In the genomic region with DNA sequence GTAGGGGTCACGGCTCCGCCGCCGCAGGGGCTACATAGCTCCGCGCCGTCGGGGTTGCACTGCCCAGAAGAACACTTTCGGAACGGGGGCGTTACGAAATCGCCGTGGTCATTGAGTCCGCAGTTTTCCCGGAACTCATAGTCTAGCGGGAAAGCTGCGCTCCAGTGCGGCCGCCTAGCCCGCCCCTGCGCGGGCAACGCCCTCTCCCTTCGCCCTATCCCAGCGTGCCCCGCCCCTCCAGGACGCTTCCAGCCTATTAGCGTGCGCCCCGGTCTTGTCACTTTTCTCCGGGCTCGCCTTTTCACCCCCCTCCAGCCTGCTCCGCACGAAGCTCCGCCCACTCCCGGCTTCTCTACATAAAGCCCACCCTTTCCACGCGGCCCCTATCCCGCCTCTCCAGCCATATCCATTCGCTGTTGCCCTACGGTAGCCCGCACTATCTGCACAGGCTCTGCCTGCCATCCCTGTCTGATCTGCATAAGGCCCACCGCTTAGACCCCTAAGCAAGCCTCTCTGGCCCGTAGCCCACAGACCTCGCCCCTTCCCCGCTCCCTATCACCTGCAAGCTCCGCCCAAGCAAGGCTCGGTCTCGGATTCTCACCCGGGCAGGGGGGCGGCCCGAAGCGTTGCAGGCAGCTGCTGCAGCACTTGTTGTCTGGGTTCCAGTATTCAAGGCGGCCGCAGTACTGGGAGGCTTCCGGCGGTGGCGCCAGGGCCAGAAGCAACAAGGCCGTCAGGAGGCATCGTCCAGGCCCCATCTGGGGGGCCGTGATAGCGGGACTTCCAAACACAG, we compare ENCODE assay signal across 1 cellular context.
A peak's percentile ranks its signal among the peaks of the same experiment; 100 is the strongest.
TF ChIP-seq lines count a peak whose summit lies in the region.

No MANE protein-coding gene starts in this region.

TF ChIP-seq in HepG2, 621 proteins besides CTCF, POLR2A, EP300 and RAD21 (continued from another document and continues in another):
- TF ChIP-seq ZBTB46 (CRISPR knock-in tag; IDR thresholded peaks at IDR 0.05; ENCODE audit: borderline replicate concordance) (no peak), PAWR (CRISPR knock-in tag; IDR thresholded peaks at IDR 0.05; ENCODE audit: borderline replicate concordance) (no peak), PHF8 (CRISPR knock-in tag; IDR thresholded peaks at IDR 0.05) (peak; percentile 73), ZNF605 (CRISPR knock-in tag; IDR thresholded peaks at IDR 0.05) (peak; percentile 79), BRD4 (CRISPR knock-in tag; IDR thresholded peaks at IDR 0.05) (no peak), CHD4 (IDR thresholded peaks at IDR 0.05; ENCODE audit: borderline replicate concordance, low read length) (no peak), ARHGAP35 (CRISPR knock-in tag; IDR thresholded peaks at IDR 0.05; ENCODE audit: borderline replicate concordance) (peak; percentile 77; the same call in 1 of the 2 replicates), HNRNPL (IDR thresholded peaks at IDR 0.05; ENCODE audit: low read depth, low read length) (no peak), ZSCAN30 (CRISPR knock-in tag; IDR thresholded peaks at IDR 0.05) (no peak), ZNF354B (CRISPR knock-in tag; IDR thresholded peaks at IDR 0.05) (no peak), BRCA1 (CRISPR knock-in tag; IDR thresholded peaks at IDR 0.05) (no peak), ZNF7 (CRISPR knock-in tag; IDR thresholded peaks at IDR 0.05) (no peak), TARDBP (CRISPR knock-in tag; IDR thresholded peaks at IDR 0.05) (0 out of 2 replicates have a peak, but pooled peaks have one; percentile 41), CHD2 (IDR thresholded peaks at IDR 0.05; ENCODE audit: low read depth, low read length) (no peak), PLRG1 (conservative IDR thresholded peaks at IDR 0.05) (no peak), KDM3A (CRISPR knock-in tag; IDR thresholded peaks at IDR 0.05; ENCODE audit: low read depth) (no peak), AKNA (CRISPR knock-in tag; IDR thresholded peaks at IDR 0.05; ENCODE audit: borderline replicate concordance) (no peak), ZZZ3 (CRISPR knock-in tag; IDR thresholded peaks at IDR 0.05; ENCODE audit: borderline replicate concordance) (peak; percentile 55; the same call in 1 of the 2 replicates), SMYD3 (CRISPR knock-in tag; IDR thresholded peaks at IDR 0.05) (peak; percentile 59; the same call in 1 of the 2 replicates), WIZ (CRISPR knock-in tag; IDR thresholded peaks at IDR 0.05) (no peak), ZEB1 (IDR thresholded peaks at IDR 0.05; ENCODE audit: insufficient replicate concordance, low read depth) (peak; percentile 81), ZNF597 (CRISPR knock-in tag; IDR thresholded peaks at IDR 0.05) (no peak), CREM (IDR thresholded peaks at IDR 0.05) (peak; percentile 47), CREM (CRISPR knock-in tag; IDR thresholded peaks at IDR 0.05) (no peak), FOXP1 (IDR thresholded peaks at IDR 0.05) (no peak), FOXP1 (CRISPR knock-in tag; IDR thresholded peaks at IDR 0.05) (no peak), DR1 (CRISPR knock-in tag; IDR thresholded peaks at IDR 0.05) (peak; percentile 96), ZNF30 (CRISPR knock-in tag; IDR thresholded peaks at IDR 0.05) (no peak), ZNF720 (CRISPR knock-in tag; IDR thresholded peaks at IDR 0.05) (no peak), SMARCC2 (IDR thresholded peaks at IDR 0.05) (no peak), CAMTA2 (CRISPR knock-in tag; IDR thresholded peaks at IDR 0.05; ENCODE audit: borderline replicate concordance) (0 out of 2 replicates have a peak, but pooled peaks have one; percentile 73), GTF3A (CRISPR knock-in tag; conservative IDR thresholded peaks at IDR 0.05) (no peak), KAT8 (CRISPR knock-in tag; IDR thresholded peaks at IDR 0.05) (peak; percentile 42), CHCHD3 (CRISPR knock-in tag; IDR thresholded peaks at IDR 0.05) (no peak), NR2C2 (CRISPR knock-in tag; IDR thresholded peaks at IDR 0.05; ENCODE audit: borderline replicate concordance) (no peak), ZNF530 (CRISPR knock-in tag; IDR thresholded peaks at IDR 0.05; ENCODE audit: low read depth) (no peak), DNMT3B (CRISPR knock-in tag; conservative IDR thresholded peaks at IDR 0.05) (0 out of 2 replicates have a peak, but pooled peaks have one; percentile 41), FOXO1 (CRISPR knock-in tag; IDR thresholded peaks at IDR 0.05) (peak; percentile 70; the same call in 1 of the 2 replicates)
- TF ChIP-seq, protein P1, sequence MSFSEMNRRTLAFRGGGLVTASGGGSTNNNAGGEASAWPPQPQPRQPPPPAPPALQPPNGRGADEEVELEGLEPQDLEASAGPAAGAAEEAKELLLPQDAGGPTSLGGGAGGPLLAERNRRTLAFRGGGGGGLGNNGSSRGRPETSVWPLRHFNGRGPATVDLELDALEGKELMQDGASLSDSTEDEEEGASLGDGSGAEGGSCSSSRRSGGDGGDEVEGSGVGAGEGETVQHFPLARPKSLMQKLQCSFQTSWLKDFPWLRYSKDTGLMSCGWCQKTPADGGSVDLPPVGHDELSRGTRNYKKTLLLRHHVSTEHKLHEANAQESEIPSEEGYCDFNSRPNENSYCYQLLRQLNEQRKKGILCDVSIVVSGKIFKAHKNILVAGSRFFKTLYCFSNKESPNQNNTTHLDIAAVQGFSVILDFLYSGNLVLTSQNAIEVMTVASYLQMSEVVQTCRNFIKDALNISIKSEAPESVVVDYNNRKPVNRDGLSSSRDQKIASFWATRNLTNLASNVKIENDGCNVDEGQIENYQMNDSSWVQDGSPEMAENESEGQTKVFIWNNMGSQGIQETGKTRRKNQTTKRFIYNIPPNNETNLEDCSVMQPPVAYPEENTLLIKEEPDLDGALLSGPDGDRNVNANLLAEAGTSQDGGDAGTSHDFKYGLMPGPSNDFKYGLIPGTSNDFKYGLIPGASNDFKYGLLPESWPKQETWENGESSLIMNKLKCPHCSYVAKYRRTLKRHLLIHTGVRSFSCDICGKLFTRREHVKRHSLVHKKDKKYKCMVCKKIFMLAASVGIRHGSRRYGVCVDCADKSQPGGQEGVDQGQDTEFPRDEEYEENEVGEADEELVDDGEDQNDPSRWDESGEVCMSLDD (CRISPR knock-in tag; IDR thresholded peaks at IDR 0.05; ENCODE audit: borderline replicate concordance): no peak
- TF ChIP-seq, protein P2, sequence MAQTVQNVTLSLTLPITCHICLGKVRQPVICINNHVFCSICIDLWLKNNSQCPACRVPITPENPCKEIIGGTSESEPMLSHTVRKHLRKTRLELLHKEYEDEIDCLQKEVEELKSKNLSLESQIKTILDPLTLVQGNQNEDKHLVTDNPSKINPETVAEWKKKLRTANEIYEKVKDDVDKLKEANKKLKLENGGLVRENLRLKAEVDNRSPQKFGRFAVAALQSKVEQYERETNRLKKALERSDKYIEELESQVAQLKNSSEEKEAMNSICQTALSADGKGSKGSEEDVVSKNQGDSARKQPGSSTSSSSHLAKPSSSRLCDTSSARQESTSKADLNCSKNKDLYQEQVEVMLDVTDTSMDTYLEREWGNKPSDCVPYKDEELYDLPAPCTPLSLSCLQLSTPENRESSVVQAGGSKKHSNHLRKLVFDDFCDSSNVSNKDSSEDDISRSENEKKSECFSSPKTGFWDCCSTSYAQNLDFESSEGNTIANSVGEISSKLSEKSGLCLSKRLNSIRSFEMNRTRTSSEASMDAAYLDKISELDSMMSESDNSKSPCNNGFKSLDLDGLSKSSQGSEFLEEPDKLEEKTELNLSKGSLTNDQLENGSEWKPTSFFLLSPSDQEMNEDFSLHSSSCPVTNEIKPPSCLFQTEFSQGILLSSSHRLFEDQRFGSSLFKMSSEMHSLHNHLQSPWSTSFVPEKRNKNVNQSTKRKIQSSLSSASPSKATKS (CRISPR knock-in tag; IDR thresholded peaks at IDR 0.05): no peak
- TF ChIP-seq, protein P3, sequence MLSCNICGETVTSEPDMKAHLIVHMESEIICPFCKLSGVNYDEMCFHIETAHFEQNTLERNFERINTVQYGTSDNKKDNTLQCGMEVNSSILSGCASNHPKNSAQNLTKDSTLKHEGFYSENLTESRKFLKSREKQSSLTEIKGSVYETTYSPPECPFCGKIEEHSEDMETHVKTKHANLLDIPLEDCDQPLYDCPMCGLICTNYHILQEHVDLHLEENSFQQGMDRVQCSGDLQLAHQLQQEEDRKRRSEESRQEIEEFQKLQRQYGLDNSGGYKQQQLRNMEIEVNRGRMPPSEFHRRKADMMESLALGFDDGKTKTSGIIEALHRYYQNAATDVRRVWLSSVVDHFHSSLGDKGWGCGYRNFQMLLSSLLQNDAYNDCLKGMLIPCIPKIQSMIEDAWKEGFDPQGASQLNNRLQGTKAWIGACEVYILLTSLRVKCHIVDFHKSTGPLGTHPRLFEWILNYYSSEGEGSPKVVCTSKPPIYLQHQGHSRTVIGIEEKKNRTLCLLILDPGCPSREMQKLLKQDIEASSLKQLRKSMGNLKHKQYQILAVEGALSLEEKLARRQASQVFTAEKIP (CRISPR knock-in tag; IDR thresholded peaks at IDR 0.05; ENCODE audit: borderline replicate concordance): no peak
- TF ChIP-seq, protein P4, sequence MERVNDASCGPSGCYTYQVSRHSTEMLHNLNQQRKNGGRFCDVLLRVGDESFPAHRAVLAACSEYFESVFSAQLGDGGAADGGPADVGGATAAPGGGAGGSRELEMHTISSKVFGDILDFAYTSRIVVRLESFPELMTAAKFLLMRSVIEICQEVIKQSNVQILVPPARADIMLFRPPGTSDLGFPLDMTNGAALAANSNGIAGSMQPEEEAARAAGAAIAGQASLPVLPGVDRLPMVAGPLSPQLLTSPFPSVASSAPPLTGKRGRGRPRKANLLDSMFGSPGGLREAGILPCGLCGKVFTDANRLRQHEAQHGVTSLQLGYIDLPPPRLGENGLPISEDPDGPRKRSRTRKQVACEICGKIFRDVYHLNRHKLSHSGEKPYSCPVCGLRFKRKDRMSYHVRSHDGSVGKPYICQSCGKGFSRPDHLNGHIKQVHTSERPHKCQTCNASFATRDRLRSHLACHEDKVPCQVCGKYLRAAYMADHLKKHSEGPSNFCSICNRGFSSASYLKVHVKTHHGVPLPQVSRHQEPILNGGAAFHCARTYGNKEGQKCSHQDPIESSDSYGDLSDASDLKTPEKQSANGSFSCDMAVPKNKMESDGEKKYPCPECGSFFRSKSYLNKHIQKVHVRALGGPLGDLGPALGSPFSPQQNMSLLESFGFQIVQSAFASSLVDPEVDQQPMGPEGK (CRISPR knock-in tag; IDR thresholded peaks at IDR 0.05): peak; percentile 55
- TF ChIP-seq, protein P5, sequence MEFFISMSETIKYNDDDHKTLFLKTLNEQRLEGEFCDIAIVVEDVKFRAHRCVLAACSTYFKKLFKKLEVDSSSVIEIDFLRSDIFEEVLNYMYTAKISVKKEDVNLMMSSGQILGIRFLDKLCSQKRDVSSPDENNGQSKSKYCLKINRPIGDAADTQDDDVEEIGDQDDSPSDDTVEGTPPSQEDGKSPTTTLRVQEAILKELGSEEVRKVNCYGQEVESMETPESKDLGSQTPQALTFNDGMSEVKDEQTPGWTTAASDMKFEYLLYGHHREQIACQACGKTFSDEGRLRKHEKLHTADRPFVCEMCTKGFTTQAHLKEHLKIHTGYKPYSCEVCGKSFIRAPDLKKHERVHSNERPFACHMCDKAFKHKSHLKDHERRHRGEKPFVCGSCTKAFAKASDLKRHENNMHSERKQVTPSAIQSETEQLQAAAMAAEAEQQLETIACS (CRISPR knock-in tag; IDR thresholded peaks at IDR 0.05): no peak
